ENCODE assay signal across 1 cellular context in genomic region chr7:128829391-128830166, GRCh38.
TF ChIP-seq lines count a peak whose summit lies in the region.

No MANE protein-coding gene starts in this region.

TF ChIP-seq in K562, 482 proteins besides CTCF, POLR2A, EP300 and RAD21 (continued from another document and continues in another):
- TF ChIP-seq PHTF2 (CRISPR knock-in tag; IDR thresholded peaks at IDR 0.05), result no peak
- TF ChIP-seq HMGN3 (IDR thresholded peaks at IDR 0.05; ENCODE audit: borderline replicate concordance, extremely low read depth, insufficient read length, low read depth, low read length), result no peak
- TF ChIP-seq STAG1 (CRISPR knock-in tag; IDR thresholded peaks at IDR 0.05; ENCODE audit: borderline replicate concordance), result no peak
- TF ChIP-seq FOSL1 (tag; conservative IDR thresholded peaks at IDR 0.05), result peak; percentile 43; the same call in 1 of the 2 replicates
- TF ChIP-seq STAT6 (CRISPR knock-in tag; IDR thresholded peaks at IDR 0.05), result no peak
- no peak for TF ChIP-seq MCM2 (IDR thresholded peaks at IDR 0.05; ENCODE audit: low read depth)
- TF ChIP-seq CREB1 (IDR thresholded peaks at IDR 0.05), result 0 out of 2 replicates have a peak, but pooled peaks have one; percentile 23
- no peak for TF ChIP-seq CREB1 (CRISPR knock-in tag; IDR thresholded peaks at IDR 0.05)
- TF ChIP-seq SPI1 (IDR thresholded peaks at IDR 0.05; ENCODE audit: borderline replicate concordance, low read depth, low read length), result peak; percentile 82
- TF ChIP-seq CHD4 (IDR thresholded peaks at IDR 0.05; ENCODE audit: insufficient read depth, insufficient replicate concordance, low read depth, low read length, poor library complexity, severe bottlenecking), result peak; percentile 19
- no peak for TF ChIP-seq EZH2 (IDR thresholded peaks at IDR 0.05; ENCODE audit: borderline replicate concordance, low read depth, low read length)
- 0 out of 2 replicates have a peak, but pooled peaks have one; percentile 9 for TF ChIP-seq TCF15 (CRISPR knock-in tag; IDR thresholded peaks at IDR 0.05)
- TF ChIP-seq ATF7 (IDR thresholded peaks at IDR 0.05), result peak; percentile 17; the same call in 1 of the 2 replicates
- TF ChIP-seq CBX5 (IDR thresholded peaks at IDR 0.05; ENCODE audit: borderline replicate concordance, low read depth), result no peak
- TF ChIP-seq ZNF197 (CRISPR knock-in tag; IDR thresholded peaks at IDR 0.05; ENCODE audit: low read depth), result peak; percentile 40; the same call in 1 of the 2 replicates
- TF ChIP-seq HINFP (tag; conservative IDR thresholded peaks at IDR 0.05; ENCODE audit: low read depth), result peak; percentile 55; the same call in 1 of the 2 replicates
- TF ChIP-seq TOE1 (IDR thresholded peaks at IDR 0.05; ENCODE audit: borderline replicate concordance), result 0 out of 2 replicates have a peak, but pooled peaks have one; percentile 13
- TF ChIP-seq TOE1 (CRISPR knock-in tag; IDR thresholded peaks at IDR 0.05; ENCODE audit: borderline replicate concordance, low read depth), result no peak
- TF ChIP-seq MBD2 (IDR thresholded peaks at IDR 0.05; ENCODE audit: borderline replicate concordance, low read depth), result no peak; the same call in 1 of the 2 replicates
- no peak for TF ChIP-seq ZNF586 (CRISPR knock-in tag; conservative IDR thresholded peaks at IDR 0.05)
- TF ChIP-seq SMARCA5 (IDR thresholded peaks at IDR 0.05), result no peak
- no peak for TF ChIP-seq ZFP30 (CRISPR knock-in tag; IDR thresholded peaks at IDR 0.05; ENCODE audit: borderline replicate concordance)
- TF ChIP-seq CC2D1A (IDR thresholded peaks at IDR 0.05), result no peak
- no peak for TF ChIP-seq E2F1 (CRISPR knock-in tag; IDR thresholded peaks at IDR 0.05)
- TF ChIP-seq ZNF280B (CRISPR knock-in tag; IDR thresholded peaks at IDR 0.05), result no peak
- no peak for TF ChIP-seq CHD1 (IDR thresholded peaks at IDR 0.05; ENCODE audit: low read length)
- TF ChIP-seq TARDBP (IDR thresholded peaks at IDR 0.05), result 0 out of 2 replicates have a peak, but pooled peaks have one; percentile 29
- TF ChIP-seq HLTF (IDR thresholded peaks at IDR 0.05), result 0 out of 2 replicates have a peak, but pooled peaks have one; percentile 70
- 0 out of 4 replicates have a peak, but pooled peaks of 1 of the 2 experiments have one; percentile 47 for TF ChIP-seq MAZ (CRISPR knock-in tag; conservative IDR thresholded peaks at IDR 0.05 in 1 of 2, IDR thresholded peaks at IDR 0.05 in 1 of 2)
- 0 out of 2 replicates have a peak, but pooled peaks have one; percentile 55 for TF ChIP-seq THAP7 (CRISPR knock-in tag; IDR thresholded peaks at IDR 0.05)
- no peak for TF ChIP-seq CHAMP1 (IDR thresholded peaks at IDR 0.05)
- no peak for TF ChIP-seq FUS (optimal IDR thresholded peaks at IDR 0.05; ENCODE audit: low read depth, low read length)
- no peak for TF ChIP-seq ETV6 (IDR thresholded peaks at IDR 0.05; ENCODE audit: borderline replicate concordance in 1 of 2, low read depth in 2 of 2, low read length in 1 of 2)
- TF ChIP-seq ETV6 (CRISPR knock-in tag; IDR thresholded peaks at IDR 0.05; ENCODE audit: borderline replicate concordance), result no peak
- no peak for TF ChIP-seq CUX1 (CRISPR knock-in tag; IDR thresholded peaks at IDR 0.05)
- 0 out of 2 replicates have a peak, but pooled peaks have one; percentile 58 for TF ChIP-seq NFXL1 (CRISPR knock-in tag; IDR thresholded peaks at IDR 0.05)
- TF ChIP-seq ZNF57 (CRISPR knock-in tag; IDR thresholded peaks at IDR 0.05), result no peak
- no peak for TF ChIP-seq ZNF766 (CRISPR knock-in tag; conservative IDR thresholded peaks at IDR 0.05)
- peak; percentile 30; the same call in 1 of the 2 replicates for TF ChIP-seq SMAD4 (CRISPR knock-in tag; conservative IDR thresholded peaks at IDR 0.05)
- TF ChIP-seq BCOR (IDR thresholded peaks at IDR 0.05), result peak; percentile 95
- 0 out of 2 replicates have a peak, but pooled peaks have one; percentile 31 for TF ChIP-seq POLR2G (IDR thresholded peaks at IDR 0.05; ENCODE audit: low read depth, low read length)
- 0 out of 2 replicates have a peak, but pooled peaks have one; percentile 4 for TF ChIP-seq TAL1 (IDR thresholded peaks at IDR 0.05)
- peak; percentile 57; the same call in 1 of the 2 replicates for TF ChIP-seq RNF2 (IDR thresholded peaks at IDR 0.05)
- no peak for TF ChIP-seq ZNF584 (CRISPR knock-in tag; IDR thresholded peaks at IDR 0.05; ENCODE audit: low read depth)
- peak in 1 of 2 experiments; percentile 38; a peak in 1 of 4 replicates for TF ChIP-seq HDAC1 (IDR thresholded peaks at IDR 0.05)
- TF ChIP-seq ARNT (IDR thresholded peaks at IDR 0.05), result peak in 1 of 2 experiments; percentile 38; a peak in 1 of 4 replicates
- no peak for TF ChIP-seq BHLHE40 (IDR thresholded peaks at IDR 0.05; ENCODE audit: low read length)
- TF ChIP-seq LARP7 (IDR thresholded peaks at IDR 0.05), result 0 out of 2 replicates have a peak, but pooled peaks have one; percentile 48
- no peak for TF ChIP-seq SMAD3 (CRISPR knock-in tag; conservative IDR thresholded peaks at IDR 0.05)
- no peak for TF ChIP-seq RBM14 (IDR thresholded peaks at IDR 0.05; ENCODE audit: borderline replicate concordance, insufficient read depth, low read depth, low read length)
- no peak for TF ChIP-seq PTRF (tag; IDR thresholded peaks at IDR 0.05)
- TF ChIP-seq CCAR2 (IDR thresholded peaks at IDR 0.05; ENCODE audit: low read depth, low read length), result no peak
- peak; percentile 66 for TF ChIP-seq SMARCA4 (IDR thresholded peaks at IDR 0.05)
- no peak for TF ChIP-seq ZBED1 (IDR thresholded peaks at IDR 0.05)
- no peak for TF ChIP-seq ZNF354B (CRISPR knock-in tag; IDR thresholded peaks at IDR 0.05)
